In the genomic region with DNA sequence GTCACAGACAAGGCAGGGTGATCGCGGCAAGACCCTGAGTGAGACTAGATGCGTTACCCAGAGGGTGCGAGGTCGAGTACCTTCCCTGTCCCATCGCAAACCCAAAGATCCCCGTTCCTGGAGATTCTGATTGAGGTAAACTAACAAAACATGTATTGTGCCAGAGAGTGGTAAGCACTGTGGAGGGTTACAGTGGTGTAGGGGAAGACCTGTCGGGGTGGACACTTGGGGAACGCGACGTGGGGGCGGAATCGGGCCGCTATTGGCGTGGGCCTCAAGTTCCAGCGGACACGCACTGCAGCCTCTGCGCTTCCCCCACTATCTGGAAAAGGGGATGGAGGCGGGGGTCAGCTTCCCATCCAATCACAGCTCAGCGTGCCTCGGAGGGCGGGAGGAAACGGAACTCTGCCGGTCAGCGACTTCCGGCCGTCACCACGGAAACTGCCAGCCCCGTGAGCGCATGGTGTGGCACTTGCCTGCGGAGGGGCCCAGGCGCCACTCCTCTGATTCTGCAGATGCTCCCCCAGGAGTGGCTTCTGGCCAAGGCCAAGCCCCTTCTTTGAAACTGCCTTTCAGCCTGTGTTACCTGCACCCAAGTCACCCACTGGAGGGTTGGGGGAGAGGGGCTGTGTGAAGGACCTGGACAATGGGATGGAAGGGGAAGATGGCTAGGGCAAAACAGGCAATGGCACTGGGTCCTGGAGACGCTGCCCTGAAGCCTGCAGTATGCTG, we compare ENCODE assay signal across 1 cellular context.
TF ChIP-seq lines count a peak whose summit lies in the region.

No MANE protein-coding gene starts in this region.

TF ChIP-seq in HepG2, 621 proteins besides CTCF, POLR2A, EP300 and RAD21 (continues in another document):
- TF ChIP-seq CAMTA2 (CRISPR knock-in tag; IDR thresholded peaks at IDR 0.05; ENCODE audit: borderline replicate concordance) (no peak), PLRG1 (conservative IDR thresholded peaks at IDR 0.05) (no peak), NR2F1 (CRISPR knock-in tag; IDR thresholded peaks at IDR 0.05) (0 out of 4 replicates have a peak, but pooled peaks of 1 of the 2 experiments have one; percentile 33), ZNF430 (CRISPR knock-in tag; IDR thresholded peaks at IDR 0.05) (peak; percentile 73), ZNF782 (CRISPR knock-in tag; IDR thresholded peaks at IDR 0.05; ENCODE audit: borderline replicate concordance) (0 out of 2 replicates have a peak, but pooled peaks have one; percentile 54), RXRB (CRISPR knock-in tag; IDR thresholded peaks at IDR 0.05; ENCODE audit: borderline replicate concordance) (no peak), ERF (CRISPR knock-in tag; IDR thresholded peaks at IDR 0.05) (peak; percentile 64; the same call in 1 of the 2 replicates), IKZF4 (CRISPR knock-in tag; IDR thresholded peaks at IDR 0.05; ENCODE audit: borderline replicate concordance, low read depth, not compliant biosample characterization) (peak; percentile 75), KLF13 (CRISPR knock-in tag; IDR thresholded peaks at IDR 0.05) (no peak), ZNF746 (CRISPR knock-in tag; IDR thresholded peaks at IDR 0.05) (peak; percentile 89), HNF4G (IDR thresholded peaks at IDR 0.05; ENCODE audit: borderline replicate concordance, low read depth, low read length) (no peak), HNF4G (CRISPR knock-in tag; IDR thresholded peaks at IDR 0.05; ENCODE audit: borderline replicate concordance, low read depth) (no peak), ATF7 (IDR thresholded peaks at IDR 0.05) (no peak), ATF7 (CRISPR knock-in tag; IDR thresholded peaks at IDR 0.05) (no peak; the same call in 1 of the 2 replicates), ZBTB1 (CRISPR knock-in tag; IDR thresholded peaks at IDR 0.05; ENCODE audit: borderline replicate concordance) (no peak), MEIS2 (CRISPR knock-in tag; IDR thresholded peaks at IDR 0.05) (no peak), TSC22D2 (CRISPR knock-in tag; IDR thresholded peaks at IDR 0.05; ENCODE audit: borderline replicate concordance) (peak; percentile 90; the same call in 1 of the 2 replicates), ELF3 (CRISPR knock-in tag; IDR thresholded peaks at IDR 0.05) (0 out of 2 replicates have a peak, but pooled peaks have one; percentile 22), ZNF589 (CRISPR knock-in tag; conservative IDR thresholded peaks at IDR 0.05) (no peak), MED8 (CRISPR knock-in tag; IDR thresholded peaks at IDR 0.05; ENCODE audit: insufficient replicate concordance) (no peak), MYNN (CRISPR knock-in tag; IDR thresholded peaks at IDR 0.05; ENCODE audit: low read depth) (0 out of 2 replicates have a peak, but pooled peaks have one; percentile 60), WIZ (CRISPR knock-in tag; IDR thresholded peaks at IDR 0.05) (no peak), CEBPB (IDR thresholded peaks at IDR 0.05; ENCODE audit: borderline replicate concordance, low read depth, low read length) (no peak), KDM6A (CRISPR knock-in tag; IDR thresholded peaks at IDR 0.05; ENCODE audit: low read depth) (no peak), SETDB1 (CRISPR knock-in tag; IDR thresholded peaks at IDR 0.05; ENCODE audit: borderline replicate concordance) (no peak), TOPORS (CRISPR knock-in tag; IDR thresholded peaks at IDR 0.05) (no peak), YY1 (IDR thresholded peaks at IDR 0.05; ENCODE audit: insufficient read depth, insufficient replicate concordance, low read depth, low read length) (peak; percentile 75), NFATC3 (CRISPR knock-in tag; IDR thresholded peaks at IDR 0.05) (0 out of 2 replicates have a peak, but pooled peaks have one; percentile 1), HDAC2 (CRISPR knock-in tag; IDR thresholded peaks at IDR 0.05) (peak; percentile 27; the same call in 1 of the 2 replicates), KDM1A (CRISPR knock-in tag; IDR thresholded peaks at IDR 0.05) (0 out of 2 replicates have a peak, but pooled peaks have one; percentile 7), REXO4 (CRISPR knock-in tag; IDR thresholded peaks at IDR 0.05; ENCODE audit: borderline replicate concordance) (no peak), ZFP82 (CRISPR knock-in tag; IDR thresholded peaks at IDR 0.05; ENCODE audit: borderline replicate concordance) (peak; percentile 86; the same call in 1 of the 2 replicates), ZSCAN30 (CRISPR knock-in tag; IDR thresholded peaks at IDR 0.05) (peak; percentile 66; the same call in 1 of the 2 replicates), ZNF234 (CRISPR knock-in tag; conservative IDR thresholded peaks at IDR 0.05) (no peak; the same call in 1 of the 2 replicates)
- TF ChIP-seq, protein P1, sequence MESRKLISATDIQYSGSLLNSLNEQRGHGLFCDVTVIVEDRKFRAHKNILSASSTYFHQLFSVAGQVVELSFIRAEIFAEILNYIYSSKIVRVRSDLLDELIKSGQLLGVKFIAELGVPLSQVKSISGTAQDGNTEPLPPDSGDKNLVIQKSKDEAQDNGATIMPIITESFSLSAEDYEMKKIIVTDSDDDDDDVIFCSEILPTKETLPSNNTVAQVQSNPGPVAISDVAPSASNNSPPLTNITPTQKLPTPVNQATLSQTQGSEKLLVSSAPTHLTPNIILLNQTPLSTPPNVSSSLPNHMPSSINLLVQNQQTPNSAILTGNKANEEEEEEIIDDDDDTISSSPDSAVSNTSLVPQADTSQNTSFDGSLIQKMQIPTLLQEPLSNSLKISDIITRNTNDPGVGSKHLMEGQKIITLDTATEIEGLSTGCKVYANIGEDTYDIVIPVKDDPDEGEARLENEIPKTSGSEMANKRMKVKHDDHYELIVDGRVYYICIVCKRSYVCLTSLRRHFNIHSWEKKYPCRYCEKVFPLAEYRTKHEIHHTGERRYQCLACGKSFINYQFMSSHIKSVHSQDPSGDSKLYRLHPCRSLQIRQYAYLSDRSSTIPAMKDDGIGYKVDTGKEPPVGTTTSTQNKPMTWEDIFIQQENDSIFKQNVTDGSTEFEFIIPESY (CRISPR knock-in tag; IDR thresholded peaks at IDR 0.05) = no peak
- TF ChIP-seq, protein P2, sequence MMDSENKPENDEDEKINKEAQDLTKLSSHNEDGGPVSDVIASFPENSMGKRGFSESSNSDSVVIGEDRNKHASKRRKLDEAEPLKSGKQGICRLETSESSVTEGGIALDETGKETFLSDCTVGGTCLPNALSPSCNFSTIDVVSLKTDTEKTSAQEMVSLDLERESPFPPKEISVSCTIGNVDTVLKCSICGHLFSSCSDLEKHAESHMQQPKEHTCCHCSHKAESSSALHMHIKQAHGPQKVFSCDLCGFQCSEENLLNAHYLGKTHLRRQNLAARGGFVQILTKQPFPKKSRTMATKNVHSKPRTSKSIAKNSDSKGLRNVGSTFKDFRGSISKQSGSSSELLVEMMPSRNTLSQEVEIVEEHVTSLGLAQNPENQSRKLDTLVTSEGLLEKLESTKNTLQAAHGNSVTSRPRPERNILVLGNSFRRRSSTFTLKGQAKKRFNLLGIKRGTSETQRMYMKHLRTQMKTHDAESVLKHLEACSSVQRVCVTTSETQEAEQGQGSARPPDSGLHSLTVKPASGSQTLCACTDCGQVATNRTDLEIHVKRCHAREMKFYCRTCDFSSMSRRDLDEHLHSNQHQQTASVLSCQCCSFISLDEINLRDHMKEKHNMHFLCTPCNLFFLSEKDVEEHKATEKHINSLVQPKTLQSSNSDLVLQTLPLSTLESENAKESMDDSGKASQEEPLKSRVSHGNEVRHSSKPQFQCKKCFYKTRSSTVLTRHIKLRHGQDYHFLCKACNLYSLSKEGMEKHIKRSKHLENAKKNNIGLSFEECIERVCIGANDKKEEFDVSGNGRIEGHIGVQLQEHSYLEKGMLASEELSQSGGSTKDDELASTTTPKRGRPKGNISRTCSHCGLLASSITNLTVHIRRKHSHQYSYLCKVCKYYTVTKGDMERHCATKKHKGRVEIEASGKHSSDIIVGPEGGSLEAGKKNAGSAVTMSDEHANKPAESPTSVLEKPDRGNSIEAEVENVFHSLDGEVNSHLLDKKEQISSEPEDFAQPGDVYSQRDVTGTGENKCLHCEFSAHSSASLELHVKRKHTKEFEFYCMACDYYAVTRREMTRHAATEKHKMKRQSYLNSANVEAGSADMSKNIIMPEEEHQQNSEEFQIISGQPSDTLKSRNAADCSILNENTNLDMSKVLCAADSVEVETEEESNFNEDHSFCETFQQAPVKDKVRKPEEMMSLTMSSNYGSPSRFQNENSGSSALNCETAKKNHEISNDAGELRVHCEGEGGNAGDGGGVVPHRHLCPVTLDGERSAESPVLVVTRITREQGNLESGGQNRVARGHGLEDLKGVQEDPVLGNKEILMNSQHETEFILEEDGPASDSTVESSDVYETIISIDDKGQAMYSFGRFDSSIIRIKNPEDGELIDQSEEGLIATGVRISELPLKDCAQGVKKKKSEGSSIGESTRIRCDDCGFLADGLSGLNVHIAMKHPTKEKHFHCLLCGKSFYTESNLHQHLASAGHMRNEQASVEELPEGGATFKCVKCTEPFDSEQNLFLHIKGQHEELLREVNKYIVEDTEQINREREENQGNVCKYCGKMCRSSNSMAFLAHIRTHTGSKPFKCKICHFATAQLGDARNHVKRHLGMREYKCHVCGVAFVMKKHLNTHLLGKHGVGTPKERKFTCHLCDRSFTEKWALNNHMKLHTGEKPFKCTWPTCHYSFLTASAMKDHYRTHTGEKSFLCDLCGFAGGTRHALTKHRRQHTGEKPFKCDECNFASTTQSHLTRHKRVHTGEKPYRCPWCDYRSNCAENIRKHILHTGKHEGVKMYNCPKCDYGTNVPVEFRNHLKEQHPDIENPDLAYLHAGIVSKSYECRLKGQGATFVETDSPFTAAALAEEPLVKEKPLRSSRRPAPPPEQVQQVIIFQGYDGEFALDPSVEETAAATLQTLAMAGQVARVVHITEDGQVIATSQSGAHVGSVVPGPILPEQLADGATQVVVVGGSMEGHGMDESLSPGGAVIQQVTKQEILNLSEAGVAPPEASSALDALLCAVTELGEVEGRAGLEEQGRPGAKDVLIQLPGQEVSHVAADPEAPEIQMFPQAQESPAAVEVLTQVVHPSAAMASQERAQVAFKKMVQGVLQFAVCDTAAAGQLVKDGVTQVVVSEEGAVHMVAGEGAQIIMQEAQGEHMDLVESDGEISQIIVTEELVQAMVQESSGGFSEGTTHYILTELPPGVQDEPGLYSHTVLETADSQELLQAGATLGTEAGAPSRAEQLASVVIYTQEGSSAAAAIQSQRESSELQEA (CRISPR knock-in tag; IDR thresholded peaks at IDR 0.05; ENCODE audit: not compliant biosample characterization) = peak; percentile 28
- TF ChIP-seq, protein P3, sequence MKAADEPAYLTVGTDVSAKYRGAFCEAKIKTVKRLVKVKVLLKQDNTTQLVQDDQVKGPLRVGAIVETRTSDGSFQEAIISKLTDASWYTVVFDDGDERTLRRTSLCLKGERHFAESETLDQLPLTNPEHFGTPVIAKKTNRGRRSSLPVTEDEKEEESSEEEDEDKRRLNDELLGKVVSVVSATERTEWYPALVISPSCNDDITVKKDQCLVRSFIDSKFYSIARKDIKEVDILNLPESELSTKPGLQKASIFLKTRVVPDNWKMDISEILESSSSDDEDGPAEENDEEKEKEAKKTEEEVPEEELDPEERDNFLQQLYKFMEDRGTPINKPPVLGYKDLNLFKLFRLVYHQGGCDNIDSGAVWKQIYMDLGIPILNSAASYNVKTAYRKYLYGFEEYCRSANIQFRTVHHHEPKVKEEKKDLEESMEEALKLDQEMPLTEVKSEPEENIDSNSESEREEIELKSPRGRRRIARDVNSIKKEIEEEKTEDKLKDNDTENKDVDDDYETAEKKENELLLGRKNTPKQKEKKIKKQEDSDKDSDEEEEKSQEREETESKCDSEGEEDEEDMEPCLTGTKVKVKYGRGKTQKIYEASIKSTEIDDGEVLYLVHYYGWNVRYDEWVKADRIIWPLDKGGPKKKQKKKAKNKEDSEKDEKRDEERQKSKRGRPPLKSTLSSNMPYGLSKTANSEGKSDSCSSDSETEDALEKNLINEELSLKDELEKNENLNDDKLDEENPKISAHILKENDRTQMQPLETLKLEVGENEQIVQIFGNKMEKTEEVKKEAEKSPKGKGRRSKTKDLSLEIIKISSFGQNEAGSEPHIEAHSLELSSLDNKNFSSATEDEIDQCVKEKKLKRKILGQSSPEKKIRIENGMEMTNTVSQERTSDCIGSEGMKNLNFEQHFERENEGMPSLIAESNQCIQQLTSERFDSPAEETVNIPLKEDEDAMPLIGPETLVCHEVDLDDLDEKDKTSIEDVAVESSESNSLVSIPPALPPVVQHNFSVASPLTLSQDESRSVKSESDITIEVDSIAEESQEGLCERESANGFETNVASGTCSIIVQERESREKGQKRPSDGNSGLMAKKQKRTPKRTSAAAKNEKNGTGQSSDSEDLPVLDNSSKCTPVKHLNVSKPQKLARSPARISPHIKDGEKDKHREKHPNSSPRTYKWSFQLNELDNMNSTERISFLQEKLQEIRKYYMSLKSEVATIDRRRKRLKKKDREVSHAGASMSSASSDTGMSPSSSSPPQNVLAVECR (CRISPR knock-in tag; IDR thresholded peaks at IDR 0.05; ENCODE audit: borderline replicate concordance) = peak; percentile 91
- TF ChIP-seq, protein P4, sequence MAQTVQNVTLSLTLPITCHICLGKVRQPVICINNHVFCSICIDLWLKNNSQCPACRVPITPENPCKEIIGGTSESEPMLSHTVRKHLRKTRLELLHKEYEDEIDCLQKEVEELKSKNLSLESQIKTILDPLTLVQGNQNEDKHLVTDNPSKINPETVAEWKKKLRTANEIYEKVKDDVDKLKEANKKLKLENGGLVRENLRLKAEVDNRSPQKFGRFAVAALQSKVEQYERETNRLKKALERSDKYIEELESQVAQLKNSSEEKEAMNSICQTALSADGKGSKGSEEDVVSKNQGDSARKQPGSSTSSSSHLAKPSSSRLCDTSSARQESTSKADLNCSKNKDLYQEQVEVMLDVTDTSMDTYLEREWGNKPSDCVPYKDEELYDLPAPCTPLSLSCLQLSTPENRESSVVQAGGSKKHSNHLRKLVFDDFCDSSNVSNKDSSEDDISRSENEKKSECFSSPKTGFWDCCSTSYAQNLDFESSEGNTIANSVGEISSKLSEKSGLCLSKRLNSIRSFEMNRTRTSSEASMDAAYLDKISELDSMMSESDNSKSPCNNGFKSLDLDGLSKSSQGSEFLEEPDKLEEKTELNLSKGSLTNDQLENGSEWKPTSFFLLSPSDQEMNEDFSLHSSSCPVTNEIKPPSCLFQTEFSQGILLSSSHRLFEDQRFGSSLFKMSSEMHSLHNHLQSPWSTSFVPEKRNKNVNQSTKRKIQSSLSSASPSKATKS (CRISPR knock-in tag; IDR thresholded peaks at IDR 0.05) = no peak
- TF ChIP-seq, protein P5, sequence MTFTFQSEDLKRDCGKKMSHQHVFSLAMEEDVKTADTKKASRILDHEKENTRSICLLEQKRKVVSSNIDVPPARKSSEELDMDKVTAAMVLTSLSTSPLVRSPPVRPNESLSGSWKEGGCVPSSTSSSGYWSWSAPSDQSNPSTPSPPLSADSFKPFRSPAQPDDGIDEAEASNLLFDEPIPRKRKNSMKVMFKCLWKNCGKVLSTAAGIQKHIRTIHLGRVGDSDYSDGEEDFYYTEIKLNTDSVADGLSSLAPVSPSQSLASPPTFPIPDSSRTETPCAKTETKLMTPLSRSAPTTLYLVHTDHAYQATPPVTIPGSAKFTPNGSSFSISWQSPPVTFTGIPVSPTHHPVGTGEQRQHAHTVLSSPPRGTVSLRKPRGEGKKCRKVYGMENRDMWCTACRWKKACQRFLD (CRISPR knock-in tag; IDR thresholded peaks at IDR 0.05; ENCODE audit: borderline replicate concordance) = no peak; the same call in 1 of the 2 replicates
